9 cellular contexts compared by ENCODE assay signal in genomic region chrX:107119281-107119680, GRCh38. TPM values are rescaled to one million over a fixed set of nuclear protein-coding genes. Genes with fewer than 3 reads are reported as not detected.
A peak's percentile ranks its signal among the peaks of the same experiment; 100 is the strongest.
DNase-seq lines count a peak whose midpoint lies in the region; ATAC-seq, FAIRE-seq and TF ChIP-seq lines count a peak whose summit lies in the region.
"Had no signal": no experiment of that assay in that cellular context is flagged by ENCODE, and none has a peak within 500 bp of the region (broad histone marks: within the 10 kb centered on the region; RNA-seq: fewer than 3 reads in every experiment).

No MANE protein-coding gene starts in this region.

- no peak for TF ChIP-seq POLR2A in HepG2 (IDR thresholded peaks at IDR 0.05; ENCODE audit: insufficient read depth in 1 of 2, low read depth in 2 of 2, low read length in 2 of 2)

- H3K9me3 ChIP-seq in HepG2 (ENCODE audit: low read length): no peaks in the 10 kb centered on the region
- H3K9me3 ChIP-seq in tibial artery: no peaks in the 10 kb centered on the region
- H3K9me3 ChIP-seq: spleen had no signal

- H3K27ac ChIP-seq in HepG2 (ENCODE audit: extremely low read length, insufficient read depth, low read length): no peak overlapping the region
- peak overlapping the region in 1 of 2 donors; percentile 79 for H3K27ac ChIP-seq in tibial artery

- CTCF ChIA-PET in activated naive CD4-positive, alpha-beta T cell treated with anti-CD3 and anti-CD28 coated beads, Interleukin-2, amount 10 ng/mL, durations not matched to agents 7 days and 5 days (lab: Charles Lee): no interaction called here
- CTCF ChIA-PET in HepG2 (lab: Yijun Ruan, JAX; ENCODE audit: low intra/inter-chr PET ratio, low total read pairs): no interaction called here

- H3K79me2 ChIP-seq in HepG2 (ENCODE audit: insufficient read depth, low read length): peaks cover 13% of the 10 kb centered on the region

- no peak for ATAC-seq in activated naive CD4-positive, alpha-beta T cell treated with anti-CD3 and anti-CD28 coated beads, Interleukin-2, amount 50 U/mL, for 72 hours
- ATAC-seq in HepG2 (no peak), GM21367 (IDR thresholded peaks at IDR 0.05; ENCODE audit: unreplicated experiment) (no peak)

- H3K4me1 Mint-ChIP-seq in activated naive CD4-positive, alpha-beta T cell treated with anti-CD3 and anti-CD28 coated beads, Interleukin-2, amount 10 ng/mL, durations not matched to agents 7 days and 5 days: peaks cover 33% of the 10 kb centered on the region

- no peak overlapping the region for H2AFZ ChIP-seq in HepG2 (ENCODE audit: low read length)

- intact Hi-C loops in HepG2 (cut with micrococcal nuclease; ENCODE audit: unreplicated experiment) (no loop called here), tibial artery (cut with DNase I; ENCODE audit: low total_unique reads) (no loop called here)

- peak overlapping the region; percentile 80 for H3K4me2 ChIP-seq in HepG2 (ENCODE audit: low read depth, low read length)

- FAIRE-seq in HepG2 (lab: Jason Lieb, UNC) (no peak), urothelium cell line (lab: Jason Lieb, UNC) (no peak)

- 93% methylated on average over 1 of the region's 1 CpG for whole genome bisulfite sequencing in HepG2 (ENCODE audit: low lambda C conversion rate)

- no peak for DNase-seq in activated naive CD4-positive, alpha-beta T cell treated with anti-CD3 and anti-CD28 coated beads, Interleukin-2, amount 10 ng/mL, durations not matched to agents 7 days and 5 days
- no peak for DNase-seq in activated naive CD4-positive, alpha-beta T cell treated with anti-CD3 and anti-CD28 coated beads, Interleukin-2, amount 50 U/mL, for 16 hours
- DNase-seq in activated naive CD4-positive, alpha-beta T cell treated with anti-CD3 and anti-CD28 coated beads, Interleukin-2, amount 50 U/mL, for 72 hours (ENCODE audit: low spot score in 2 of 2): no peak
- no peak for DNase-seq in HepG2 (ENCODE audit: low spot score)
- no peak for DNase-seq in tibial artery
- no peak for DNase-seq in NAMALWA (ENCODE audit: low spot score)
- no peak for DNase-seq in urothelium cell line (ENCODE audit: low spot score)

- H3K4me3 Mint-ChIP-seq in activated naive CD4-positive, alpha-beta T cell treated with anti-CD3 and anti-CD28 coated beads, Interleukin-2, amount 10 ng/mL, durations not matched to agents 7 days and 5 days: peak overlapping the region; percentile 100

- no peak for TF ChIP-seq RAD21 in HepG2 (CRISPR knock-in tag; IDR thresholded peaks at IDR 0.05)

- in situ Hi-C loops in HepG2 (cut with HindIII; ENCODE audit: extremely low pct_ligation_motif_present, low pct_unique_long_range_greater_than_20kb): no loop called here

- no peak for TF ChIP-seq EP300 in HepG2 (IDR thresholded peaks at IDR 0.05; ENCODE audit: low read depth in 2 of 2, low read length in 2 of 2)
- no peak for TF ChIP-seq EP300 in HepG2 (CRISPR knock-in tag; IDR thresholded peaks at IDR 0.05; ENCODE audit: borderline replicate concordance)

- H3K36me3 ChIP-seq in HepG2 (replicated peaks in 1 of 2; ENCODE audit: control insufficient read depth in 1 of 2, insufficient read depth in 2 of 2, low read length in 2 of 2): peaks cover 0 to 13% of the 10 kb centered on the region in 2 experiments; a peak in 3 of 5 replicates
- H3K36me3 ChIP-seq in tibial artery: peaks cover 0 to 18% (median 9%) of the 10 kb centered on the region in 3 donors

- H3K27ac Mint-ChIP-seq in activated naive CD4-positive, alpha-beta T cell treated with anti-CD3 and anti-CD28 coated beads, Interleukin-2, amount 10 ng/mL, durations not matched to agents 7 days and 5 days: peak overlapping the region; percentile 96
- peak overlapping the region; percentile 90 to 99 for H3K27ac Mint-ChIP-seq in activated naive CD4-positive, alpha-beta T cell treated with anti-CD3 and anti-CD28 coated beads, Interleukin-2, amount 50 U/mL, for 72 hours

- no peaks in the 10 kb centered on the region for H3K27me3 ChIP-seq in HepG2 (ENCODE audit: control insufficient read depth in 1 of 2, insufficient read depth in 2 of 2, low read length in 2 of 2)
- no peaks in the 10 kb centered on the region for H3K27me3 ChIP-seq in tibial artery
- H3K27me3 ChIP-seq: spleen had no signal

- H3K4me1 ChIP-seq in HepG2 (ENCODE audit: insufficient read depth, low read length) (peaks cover 19% of the 10 kb centered on the region), tibial artery (peaks cover 0 to 11% (median 0%) of the 10 kb centered on the region in 4 donors)

- H3K4me3 ChIP-seq in HepG2 (replicated peaks in 1 of 3; ENCODE audit: insufficient read depth in 1 of 3, low read depth in 2 of 3, low read length in 3 of 3): peak overlapping the region; percentile 67 to 80 (median 73)
- peak overlapping the region; percentile 68 to 73 for H3K4me3 ChIP-seq in tibial artery

- no peaks in the 10 kb centered on the region for H3K9me3 Mint-ChIP-seq in activated naive CD4-positive, alpha-beta T cell treated with anti-CD3 and anti-CD28 coated beads, Interleukin-2, amount 10 ng/mL, durations not matched to agents 7 days and 5 days
- no peaks in the 10 kb centered on the region for H3K9me3 Mint-ChIP-seq in activated naive CD4-positive, alpha-beta T cell treated with anti-CD3 and anti-CD28 coated beads, Interleukin-2, amount 50 U/mL, for 72 hours

- no TSS peak for BruUV-seq in HepG2 (replicated peaks; lab: Mats Ljungman, UMichigan)

- no peaks in the 10 kb centered on the region for H4K20me1 ChIP-seq in HepG2 (ENCODE audit: insufficient read depth, low read length)

- H3K36me3 Mint-ChIP-seq in activated naive CD4-positive, alpha-beta T cell treated with anti-CD3 and anti-CD28 coated beads, Interleukin-2, amount 10 ng/mL, durations not matched to agents 7 days and 5 days: peaks cover 26% of the 10 kb centered on the region
- peaks cover 21 to 22% of the 10 kb centered on the region in 2 donors for H3K36me3 Mint-ChIP-seq in activated naive CD4-positive, alpha-beta T cell treated with anti-CD3 and anti-CD28 coated beads, Interleukin-2, amount 50 U/mL, for 72 hours

- no peaks in the 10 kb centered on the region for H3K27me3 Mint-ChIP-seq in activated naive CD4-positive, alpha-beta T cell treated with anti-CD3 and anti-CD28 coated beads, Interleukin-2, amount 10 ng/mL, durations not matched to agents 7 days and 5 days

- TF ChIP-seq CTCF in HepG2 (CRISPR knock-in tag; IDR thresholded peaks at IDR 0.05): no peak
- TF ChIP-seq CTCF in tibial artery (IDR thresholded peaks at IDR 0.05): no peak

- peak overlapping the region; percentile 87; the same call in 1 of the 2 replicates for H3K9ac ChIP-seq in HepG2 (ENCODE audit: insufficient read depth, low read depth, low read length)

- POLR2A ChIA-PET in HepG2 (lab: Yijun Ruan, JAX): interaction anchor here (0.7 kb wide), 1 partner anchor 12 kb away, joined by 5 read pairs; no protein-coding TSS in a partner anchor

TF ChIP-seq in HepG2, 621 proteins besides CTCF, POLR2A, EP300 and RAD21:
- TF ChIP-seq MAFK (conservative IDR thresholded peaks at IDR 0.05 in 1 of 2, IDR thresholded peaks at IDR 0.05 in 1 of 2; ENCODE audit: low read length in 2 of 2) (peak; percentile 80 to 82), MAFF (IDR thresholded peaks at IDR 0.05; ENCODE audit: low read depth, low read length) (peak; percentile 78; the same call in 1 of the 2 replicates), SMAD1 (CRISPR knock-in tag; IDR thresholded peaks at IDR 0.05; ENCODE audit: borderline replicate concordance, low read depth) (no peak), ZNF367 (CRISPR knock-in tag; IDR thresholded peaks at IDR 0.05; ENCODE audit: borderline replicate concordance) (no peak), NR2C2 (CRISPR knock-in tag; IDR thresholded peaks at IDR 0.05; ENCODE audit: borderline replicate concordance) (no peak)

RNA-seq across cellular contexts. Expression of gene RBM41, which starts 0.7 kb away (rescaled TPM):
- 10 to 100 TPM; 10.4 to 14.2 TPM for total RNA-seq in activated naive CD4-positive, alpha-beta T cell treated with anti-CD3 and anti-CD28 coated beads, Interleukin-2, amount 50 U/mL, for 72 hours
- 15.4 and 21.0 TPM in 2 replicates for total RNA-seq in HepG2 (2016; rRNA removed; fragmentation: Illumina TruSeq; extraction: Trizol)
- 8.2 and 8.5 TPM in 2 replicates for total RNA-seq in HepG2 (2016; cell fraction: cytosol; rRNA removed; fragmentation: Illumina TruSeq; extraction: Trizol; ENCODE audit: low read depth)
- total RNA-seq in HepG2 (2016; cell fraction: insoluble cytoplasmic fraction; rRNA removed; fragmentation: Illumina TruSeq; extraction: Trizol): 16.7 and 23.4 TPM in 2 replicates
- total RNA-seq in HepG2 (2016; cell fraction: membrane; rRNA removed; fragmentation: Illumina TruSeq; extraction: Trizol): 5.8 and 6.3 TPM in 2 replicates
- total RNA-seq in HepG2 (2016; cell fraction: nucleus; rRNA removed; fragmentation: Illumina TruSeq; extraction: Trizol): 31.1 and 34.4 TPM in 2 replicates
- 5.4 and 6.5 TPM in 2 replicates for polyA plus RNA-seq in HepG2 (2011; rRNA removed)
- polyA plus RNA-seq in HepG2 (2011; cell fraction: cytosol; rRNA removed): 1.8 and 2.4 TPM in 2 replicates
- polyA plus RNA-seq in HepG2 (2011; cell fraction: nucleus; rRNA removed): 6.6 and 9.3 TPM in 2 replicates
- 9.4 and 10.0 TPM in 2 replicates for polyA plus RNA-seq in HepG2 (2012)
- 1.1 and 1.6 TPM in 2 replicates for polyA plus RNA-seq in HepG2 (2016; cell fraction: cytosol; fragmentation: Illumina TruSeq; extraction: Trizol; ENCODE audit: low read depth)
- 13.6 TPM in 2 replicates for polyA plus RNA-seq in HepG2 (2016; cell fraction: insoluble cytoplasmic fraction; fragmentation: Illumina TruSeq; extraction: Trizol; ENCODE audit: low read depth)
- polyA plus RNA-seq in HepG2 (2016; cell fraction: membrane; fragmentation: Illumina TruSeq; extraction: Trizol; ENCODE audit: low read depth): 1.9 and 2.2 TPM in 2 replicates
- 34.7 and 38.9 TPM in 2 replicates for polyA plus RNA-seq in HepG2 (2016; cell fraction: nucleus; fragmentation: Illumina TruSeq; extraction: Trizol; ENCODE audit: insufficient read depth, low read depth)
- polyA minus RNA-seq in HepG2 (2011; rRNA and poly(A)+ RNA removed; ENCODE audit: low replicate concordance): 2.9 and 9.8 TPM in 2 replicates
- polyA minus RNA-seq in HepG2 (2011; cell fraction: cytosol; rRNA and poly(A)+ RNA removed): 3.8 and 10.1 TPM in 2 replicates
- polyA minus RNA-seq in HepG2 (2011; cell fraction: nucleus; rRNA and poly(A)+ RNA removed): 48.9 and 56.3 TPM in 2 replicates
